In the genomic region with DNA sequence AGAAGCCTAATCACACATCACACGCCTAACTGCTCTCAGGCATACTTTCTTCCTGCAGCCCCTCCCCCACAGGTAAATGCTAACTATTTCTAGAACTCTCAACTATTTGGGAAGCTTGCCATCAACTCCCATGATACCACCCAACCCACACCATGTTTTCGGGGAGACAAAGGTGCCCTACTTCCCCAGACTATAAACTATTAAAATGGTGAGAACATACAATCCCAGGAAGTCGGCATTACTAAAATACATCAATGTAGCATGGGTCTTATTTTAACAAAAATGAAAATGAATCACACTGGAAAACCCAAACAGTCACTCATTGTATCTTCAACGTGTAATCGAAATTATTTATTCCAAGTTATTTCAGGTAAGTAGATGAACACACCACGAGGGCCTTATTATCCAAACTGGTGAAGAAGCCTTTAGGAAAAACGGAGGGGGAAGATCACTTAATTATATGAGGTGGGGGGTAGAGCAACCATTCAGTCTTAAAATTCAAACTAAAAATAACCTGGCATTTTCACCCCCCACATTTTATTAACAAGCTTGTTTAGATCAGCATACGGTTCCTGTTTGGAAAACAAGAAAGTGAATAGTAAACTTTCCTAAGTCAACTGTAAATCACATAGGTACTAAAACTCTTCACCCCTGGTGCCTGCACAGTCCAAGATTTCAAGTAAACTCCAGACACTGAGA, we compare ENCODE assay signal across 8 cellular contexts.
DNase-seq lines count a peak whose midpoint lies in the region; ATAC-seq lines count a peak whose summit lies in the region.

No MANE protein-coding gene starts in this region.

- ATAC-seq in stimulated activated naive CD8-positive, alpha-beta T cell treated with anti-CD3 and anti-CD28 coated beads, Interleukin-15, Interleukin-2, amounts not matched to agents 100 U/mL and 50 U/mL, for 24 hours: no peak
- ATAC-seq in GM18873 (IDR thresholded peaks at IDR 0.05; ENCODE audit: low FRiP score, unreplicated experiment) (no peak), HG03342 (IDR thresholded peaks at IDR 0.05; ENCODE audit: unreplicated experiment) (no peak)

- DNase-seq in NOMO-1 (lab: John Stamatoyannopoulos, UW; ENCODE audit: unreplicated experiment in 2 of 2): peak; percentile 18 to 60
- no peak for DNase-seq in NOMO-1 treated with dmso at 0.1 percent for 144 hours (lab: John Stamatoyannopoulos, UW; ENCODE audit: unreplicated experiment)
- peak; percentile 83 for DNase-seq in NCI-H69 (lab: John Stamatoyannopoulos, UW)
- peak; percentile 77 for DNase-seq in astrocyte of the hippocampus (ENCODE audit: low read depth, low spot score)
- DNase-seq in kidney tubule cell (ENCODE audit: low spot score): peak; percentile 78
- peak; percentile 31 for DNase-seq in stimulated activated naive CD8-positive, alpha-beta T cell treated with anti-CD3 and anti-CD28 coated beads, Interleukin-15, Interleukin-2, amounts not matched to agents 100 U/mL and 50 U/mL, for 24 hours
